In genomic region chr7:102490529-102491075, GRCh38 we compare ENCODE assay signal across 6 cellular contexts. TPM values are rescaled to one million over a fixed set of nuclear protein-coding genes. Genes with fewer than 3 reads are reported as not detected.
DNase-seq lines count a peak whose midpoint lies in the region; ATAC-seq and TF ChIP-seq lines count a peak whose summit lies in the region.
"Not testable (repeated sequence)": the region's sequence is repeated elsewhere in the genome, so short reads cannot be mapped to it uniquely, and the experiment has no call there.

No MANE protein-coding gene starts in this region.

- ATAC-seq in GM19397 (IDR thresholded peaks at IDR 0.05; ENCODE audit: unreplicated experiment) (peak; percentile 33), HG03025 (IDR thresholded peaks at IDR 0.05; ENCODE audit: low FRiP score, unreplicated experiment) (peak; percentile 31), activated B cell treated with CpG ODN at 0.5 μM for 24 hours (ENCODE audit: low read depth) (peak; percentile 49), mucosa of descending colon (peak; percentile 81)

- H3K27ac Mint-ChIP-seq in activated B cell treated with CpG ODN at 0.5 μM for 24 hours: not testable (repeated sequence)

- not testable (repeated sequence) for TF ChIP-seq POLR2A in adrenal gland (IDR thresholded peaks at IDR 0.05); stomach (IDR thresholded peaks at IDR 0.05)

- H3K4me3 Mint-ChIP-seq in activated B cell treated with CpG ODN at 0.5 μM for 24 hours: not testable (repeated sequence)

- CTCF ChIA-PET in activated B cell treated with CpG ODN at 0.5 μM for 24 hours (lab: Charles Lee): not testable (repeated sequence)

- H3K36me3 ChIP-seq in adrenal gland (replicated peaks in 1 of 2); mucosa of descending colon (ENCODE audit: low read depth); stomach: not testable (repeated sequence)

- H3K27ac ChIP-seq in adrenal gland, stomach: not testable (repeated sequence)

- TF ChIP-seq EP300 in stomach (IDR thresholded peaks at IDR 0.05): not testable (repeated sequence)

- not testable (repeated sequence) for H3K4me3 ChIP-seq in adrenal gland, mucosa of descending colon, stomach

- intact Hi-C loops in activated B cell treated with CpG ODN at 0.5 μM for 24 hours (cut with micrococcal nuclease); adrenal gland (cut with DNase I); mucosa of descending colon (cut with DNase I, micrococcal nuclease); stomach (cut with DNase I; ENCODE audit: low total_unique reads): not testable (repeated sequence)

- not testable (repeated sequence) for TF ChIP-seq CTCF in activated B cell treated with CpG ODN at 0.5 μM for 24 hours (IDR thresholded peaks at IDR 0.05); adrenal gland (IDR thresholded peaks at IDR 0.05); mucosa of descending colon (IDR thresholded peaks at IDR 0.05); stomach (IDR thresholded peaks at IDR 0.05)

- POLR2A ChIA-PET in activated B cell treated with CpG ODN at 0.5 μM for 24 hours (lab: Charles Lee): not testable (repeated sequence)

- not testable (repeated sequence) for H3K36me3 Mint-ChIP-seq in activated B cell treated with CpG ODN at 0.5 μM for 24 hours (ENCODE audit: low read depth)

- not testable (repeated sequence) for H3K4me1 Mint-ChIP-seq in activated B cell treated with CpG ODN at 0.5 μM for 24 hours

- peak; percentile 61 for DNase-seq in activated B cell treated with CpG ODN at 0.5 μM for 24 hours
- DNase-seq in adrenal gland: peak; percentile 27 to 78 (median 55)
- peak; percentile 87 to 98 (median 93) for DNase-seq in mucosa of descending colon
- DNase-seq in stomach: peak; percentile 88

- 85 to 95% (median 87%) methylated on average over 2 to 3 of the region's 12 CpGs; no CpG with 5 or more reads in 1 of the 4 donors for WGBS in adrenal gland, 4 donors
- 58 to 92% (median 72%) methylated on average over 2 to 3 of the region's 12 CpGs; no CpG with 5 or more reads in 1 of the 5 donors for WGBS in stomach, 5 donors

- not testable (repeated sequence) for H3K9me3 ChIP-seq in adrenal gland (replicated peaks in 1 of 3); mucosa of descending colon; stomach

- H3K27me3 Mint-ChIP-seq in activated B cell treated with CpG ODN at 0.5 μM for 24 hours: not testable (repeated sequence)

- H3K4me1 ChIP-seq in adrenal gland (replicated peaks in 1 of 2); mucosa of descending colon (ENCODE audit: low read depth); stomach: not testable (repeated sequence)

- H3K27me3 ChIP-seq in adrenal gland, stomach: not testable (repeated sequence)

- not testable (repeated sequence) for H3K9me3 Mint-ChIP-seq in activated B cell treated with CpG ODN at 0.5 μM for 24 hours

RNA-seq across cellular contexts. Expression of gene POLR2J, which starts 11.9 kb away (rescaled TPM):
- total RNA-seq in activated B cell treated with CpG ODN at 0.5 μM for 24 hours (45.2 and 49.5 TPM in 2 replicates), adrenal gland (10 to 100 TPM; 15.0 to 63.5 (median 52.5) TPM), mucosa of descending colon (10 to 100 TPM; 44.0 to 59.3 (median 45.6) TPM), stomach (1 to 10 TPM; 1.2 to 8.1 (median 5.7) TPM)
- polyA plus RNA-seq in adrenal gland (100 to 1,000 TPM in 2 of 3 donors, 10 to 100 TPM in 1; 75.8 to 295 (median 172) TPM), stomach (100 to 1,000 TPM; 100 to 152 (median 141) TPM)

RNA-seq across cellular contexts. Expression of gene LRWD1, which starts 25.8 kb away (rescaled TPM):
- total RNA-seq in activated B cell treated with CpG ODN at 0.5 μM for 24 hours: 20.6 and 28.8 TPM in 2 replicates
- total RNA-seq in adrenal gland: 10 to 100 TPM; 13.0 to 48.9 (median 25.1) TPM
- 10 to 100 TPM in 2 of 3 donors, 1 to 10 TPM in 1; 7.3 to 24.5 (median 22.9) TPM for polyA plus RNA-seq in adrenal gland
- total RNA-seq in mucosa of descending colon: 10 to 100 TPM; 12.7 to 17.6 (median 13.3) TPM
- 100 to 1,000 TPM in 1 of 5 donors, 10 to 100 TPM in 3, 1 to 10 TPM in 1; 4.5 to 238 (median 14.7) TPM for total RNA-seq in stomach
- polyA plus RNA-seq in stomach: 10 to 100 TPM in 2 of 3 donors, 1 to 10 TPM in 1; 9.1 to 12.7 (median 11.4) TPM

RNA-seq across cellular contexts. Expression of gene ALKBH4, which starts 25.9 kb away (rescaled TPM):
- total RNA-seq in activated B cell treated with CpG ODN at 0.5 μM for 24 hours (7.8 and 8.1 TPM in 2 replicates), adrenal gland (10 to 100 TPM; 12.1 to 37.4 (median 12.8) TPM), mucosa of descending colon (10 to 100 TPM in 1 of 3 donors, 1 to 10 TPM in 2; 8.4 to 11.1 (median 10.0) TPM), stomach (10 to 100 TPM in 1 of 5 donors, 1 to 10 TPM in 4; 1.2 to 27.4 (median 7.5) TPM)
- polyA plus RNA-seq in adrenal gland (1 to 10 TPM; 6.0 to 9.2 (median 9.1) TPM), stomach (1 to 10 TPM; 8.7 to 9.5 (median 9.2) TPM)

RNA-seq across cellular contexts. Expression of gene RASA4B, which starts 27.0 kb away (rescaled TPM):
- total RNA-seq in activated B cell treated with CpG ODN at 0.5 μM for 24 hours: 11.4 and 16.1 TPM in 2 replicates
- 10 to 100 TPM; 12.1 to 40.5 (median 24.6) TPM for total RNA-seq in adrenal gland
- 100 to 1,000 TPM in 1 of 3 donors, 10 to 100 TPM in 1, 1 to 10 TPM in 1; 1.9 to 150 (median 66.8) TPM for polyA plus RNA-seq in adrenal gland
- total RNA-seq in mucosa of descending colon: 10 to 100 TPM in 2 of 3 donors, 1 to 10 TPM in 1; 8.0 to 30.8 (median 12.2) TPM
- total RNA-seq in stomach: 10 to 100 TPM in 4 of 5 donors, 1 to 10 TPM in 1; 8.6 to 28.6 (median 13.0) TPM
- 10 to 100 TPM in 2 of 3 donors, 1 to 10 TPM in 1; 9.3 to 35.9 (median 23.2) TPM for polyA plus RNA-seq in stomach

RNA-seq across cellular contexts. Expression of gene UPK3BL2, which starts 52.9 kb away (rescaled TPM):
- total RNA-seq in activated B cell treated with CpG ODN at 0.5 μM for 24 hours: 36.8 and 45.3 TPM in 2 replicates
- total RNA-seq in adrenal gland: 10 to 100 TPM in 1 of 8 donors, 1 to 10 TPM in 5, under 1 TPM in 2; 0.41 to 13.9 (median 3.4) TPM
- 10 to 100 TPM in 2 of 3 donors, 1 to 10 TPM in 1; 2.4 to 62.9 (median 17.8) TPM for polyA plus RNA-seq in adrenal gland
- 10 to 100 TPM in 2 of 3 donors, 1 to 10 TPM in 1; 9.7 to 23.9 (median 18.7) TPM for total RNA-seq in mucosa of descending colon
- total RNA-seq in stomach: 10 to 100 TPM in 3 of 5 donors, under 1 TPM in 1, not detected in 1; 0.89 to 37.3 (median 11.3) TPM
- 10 to 100 TPM in 1 of 3 donors, not detected in 2; 15.5 TPM for polyA plus RNA-seq in stomach

Comparison
In these comparisons a context has a peak if more than half of its experiments do, and no peak if none do; other contexts are left out.
1. ATAC-seq: peak in every context shown above with its lines; median percentile 81 in mucosa of descending colon; 49 in activated B cell treated with CpG ODN at 0.5 μM for 24 hours; 33 in GM19397; 31 in HG03025.